Comparison of ENCODE assay signal across 8 cellular contexts in the genomic region with DNA sequence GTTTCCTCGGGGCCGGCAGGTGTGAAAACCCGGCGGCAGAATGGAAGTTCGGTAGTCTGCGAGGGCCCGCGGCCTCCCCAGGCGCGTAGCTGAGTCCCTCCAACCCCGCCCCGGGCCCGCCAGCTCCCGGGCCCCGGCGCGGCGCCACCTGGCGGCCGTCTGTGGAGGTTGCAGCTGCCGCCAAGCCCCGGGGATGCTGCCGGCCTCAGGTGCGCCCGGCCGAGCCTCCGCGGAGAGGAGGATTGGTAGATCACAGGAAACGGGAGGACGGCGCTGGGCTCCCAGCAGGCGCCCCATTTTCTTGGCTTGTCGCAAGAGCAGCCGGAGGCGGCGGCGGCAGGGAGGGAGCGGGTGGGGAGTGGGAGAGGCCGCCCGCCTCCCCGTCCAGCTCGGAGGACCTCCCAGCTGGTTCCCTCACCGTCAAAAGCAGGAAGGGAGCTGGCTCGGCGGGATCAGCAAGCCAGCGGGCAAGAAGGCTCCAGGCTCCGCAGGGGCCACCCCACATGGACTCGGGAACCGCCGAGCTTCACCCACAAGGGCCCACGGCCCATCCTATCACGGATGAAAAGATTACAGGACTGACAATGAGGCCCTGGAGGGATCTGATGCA. TPM values are rescaled to one million over a fixed set of nuclear protein-coding genes. Genes with fewer than 3 reads are reported as not detected.
DNase-seq lines count a peak whose midpoint lies in the region; ATAC-seq and TF ChIP-seq lines count a peak whose summit lies in the region.
"Not testable (repeated sequence)": the region's sequence is repeated elsewhere in the genome, so short reads cannot be mapped to it uniquely, and the experiment has no call there.

No MANE protein-coding gene starts in this region.

- peak; percentile 91 for ATAC-seq in CD4-positive, alpha-beta T cell (ENCODE audit: poor library complexity)
- peak; percentile 88 for ATAC-seq in GM19467 (IDR thresholded peaks at IDR 0.05; ENCODE audit: unreplicated experiment)
- peak; percentile 56 for ATAC-seq in HG03558 (IDR thresholded peaks at IDR 0.05; ENCODE audit: extremely low read depth, unreplicated experiment)
- peak; percentile 96 for ATAC-seq in activated CD8-positive, alpha-beta memory T cell treated with anti-CD3 and anti-CD28 coated beads, Interleukin-2, amount 10 ng/mL, durations not matched to agents 7 days and 5 days

- H3K27me3 Mint-ChIP-seq in CD4-positive, alpha-beta T cell; activated CD8-positive, alpha-beta memory T cell treated with anti-CD3 and anti-CD28 coated beads, Interleukin-2, amount 10 ng/mL, durations not matched to agents 7 days and 5 days; endothelial cell (ENCODE audit: unreplicated experiment): not testable (repeated sequence)

- POLR2A ChIA-PET in CD4-positive, alpha-beta T cell (lab: Charles Lee): interaction anchor here (0.7 kb wide), 1 partner anchor 95 kb away, joined by 3 read pairs; a partner anchor contains a TSS

- H3K27me3 ChIP-seq in CD4-positive, alpha-beta T cell (ENCODE audit: control insufficient read depth, insufficient read depth, low read length): not testable (repeated sequence)

- not testable (repeated sequence) for H3K27ac ChIP-seq in CD4-positive, alpha-beta T cell (ENCODE audit: low read depth, low read length)

- DNase-seq in CD4-positive, alpha-beta T cell: peak; percentile 52 to 88 (median 72)
- peak; percentile 38 for DNase-seq in NCI-H748 treated with DMSO at 0.1 percent for 48 hours (lab: John Stamatoyannopoulos, UW)
- DNase-seq in activated CD8-positive, alpha-beta memory T cell treated with anti-CD3 and anti-CD28 coated beads, Interleukin-2, amount 10 ng/mL, durations not matched to agents 7 days and 5 days: peak; percentile 83
- DNase-seq in endothelial cell (ENCODE audit: low spot score): peak; percentile 79
- DNase-seq in mesenteric fat pad (ENCODE audit: low spot score): peak; percentile 94
- DNase-seq in stimulated activated CD4-positive, alpha-beta T cell treated with anti-CD3 and anti-CD28 coated beads, TNF-alpha, amount 100 ng/mL, for 48 hours (ENCODE audit: low read depth in 3 of 3): peak; percentile 63 to 68 (median 65)

- TF ChIP-seq CTCF in CD4-positive, alpha-beta T cell (IDR thresholded peaks at IDR 0.05): peak; percentile 23
- TF ChIP-seq CTCF in endothelial cell (IDR thresholded peaks at IDR 0.05; ENCODE audit: unreplicated experiment): peak; percentile 56

- CTCF ChIA-PET in CD4-positive, alpha-beta T cell (lab: Charles Lee); activated CD8-positive, alpha-beta memory T cell treated with anti-CD3 and anti-CD28 coated beads, Interleukin-2, amount 10 ng/mL, durations not matched to agents 7 days and 5 days (lab: Charles Lee): not testable (repeated sequence)

- H3K4me3 Mint-ChIP-seq in CD4-positive, alpha-beta T cell; endothelial cell (ENCODE audit: unreplicated experiment): not testable (repeated sequence)
- H3K4me3 Mint-ChIP-seq in activated CD8-positive, alpha-beta memory T cell treated with anti-CD3 and anti-CD28 coated beads, Interleukin-2, amount 10 ng/mL, durations not matched to agents 7 days and 5 days: peak overlapping the region; percentile 50

- not testable (repeated sequence) for H3K9me3 Mint-ChIP-seq in CD4-positive, alpha-beta T cell; activated CD8-positive, alpha-beta memory T cell treated with anti-CD3 and anti-CD28 coated beads, Interleukin-2, amount 10 ng/mL, durations not matched to agents 7 days and 5 days (ENCODE audit: low read depth); endothelial cell (ENCODE audit: unreplicated experiment)

- not testable (repeated sequence) for H3K36me3 Mint-ChIP-seq in CD4-positive, alpha-beta T cell (ENCODE audit: low read depth); activated CD8-positive, alpha-beta memory T cell treated with anti-CD3 and anti-CD28 coated beads, Interleukin-2, amount 10 ng/mL, durations not matched to agents 7 days and 5 days; endothelial cell (ENCODE audit: low read depth, unreplicated experiment)

- intact Hi-C loops in CD4-positive, alpha-beta T cell (cut with DNase I, micrococcal nuclease): not testable (repeated sequence)

- H3K4me1 Mint-ChIP-seq in CD4-positive, alpha-beta T cell (ENCODE audit: low read depth); activated CD8-positive, alpha-beta memory T cell treated with anti-CD3 and anti-CD28 coated beads, Interleukin-2, amount 10 ng/mL, durations not matched to agents 7 days and 5 days; endothelial cell (ENCODE audit: unreplicated experiment): not testable (repeated sequence)

- H3K27ac Mint-ChIP-seq in CD4-positive, alpha-beta T cell: peak overlapping the region; percentile 94
- not testable (repeated sequence) for H3K27ac Mint-ChIP-seq in activated CD8-positive, alpha-beta memory T cell treated with anti-CD3 and anti-CD28 coated beads, Interleukin-2, amount 10 ng/mL, durations not matched to agents 7 days and 5 days; endothelial cell (ENCODE audit: unreplicated experiment)

- H3K9me3 ChIP-seq in CD4-positive, alpha-beta T cell (ENCODE audit: control insufficient read depth, low read length): not testable (repeated sequence)

RNA-seq across cellular contexts. Expression of a gene that starts 10.5 kb away (rescaled TPM):
- under 1 TPM in 1 of 2 experiments, not detected in 1; 0.17 TPM for total RNA-seq in CD4-positive, alpha-beta T cell
- total RNA-seq in activated CD8-positive, alpha-beta memory T cell treated with anti-CD3 and anti-CD28 coated beads, Interleukin-2, amount 10 ng/mL, durations not matched to agents 7 days and 5 days: under 1 TPM in 1 of 2 experiments, not detected in 1; 0.70 TPM
- not detected for total RNA-seq in endothelial cell (ENCODE audit: unreplicated experiment)
- 9.3 TPM for total RNA-seq in mesenteric fat pad

Comparison
In these comparisons a context has a peak if more than half of its experiments do, and no peak if none do; other contexts are left out.
1. DNase-seq: peak in every context shown above with its lines; median percentile 94 in mesenteric fat pad; 83 in activated CD8-positive, alpha-beta memory T cell treated with anti-CD3 and anti-CD28 coated beads, Interleukin-2, amount 10 ng/mL, durations not matched to agents 7 days and 5 days; 79 in endothelial cell; 72 in CD4-positive, alpha-beta T cell; 65 in stimulated activated CD4-positive, alpha-beta T cell treated with anti-CD3 and anti-CD28 coated beads, TNF-alpha, amount 100 ng/mL, for 48 hours; 38 in NCI-H748 treated with DMSO at 0.1 percent for 48 hours.